ENCODE assay signal across 22 cellular contexts in the genomic region with DNA sequence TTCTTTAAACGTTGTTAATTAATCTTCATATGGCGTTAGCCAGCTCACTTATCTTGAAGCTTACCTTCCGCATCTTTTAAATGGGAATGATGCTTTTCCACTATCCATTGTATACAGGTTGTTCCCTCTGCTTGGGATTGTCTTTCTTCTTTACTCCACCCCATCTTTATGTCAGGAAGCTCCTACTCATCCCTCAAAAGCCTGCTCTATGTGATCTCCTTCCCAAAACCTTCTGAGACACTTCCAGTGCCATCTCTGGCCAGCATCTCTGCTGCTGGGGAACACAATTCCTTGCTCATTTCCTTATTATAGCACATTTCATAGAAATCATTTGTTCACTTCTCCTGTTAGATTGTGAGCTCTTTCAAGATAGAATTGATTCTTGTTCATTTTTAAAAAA. TPM values are rescaled to one million over a fixed set of nuclear protein-coding genes. Genes with fewer than 3 reads are reported as not detected.
DNase-seq lines count a peak whose midpoint lies in the region; ATAC-seq and TF ChIP-seq lines count a peak whose summit lies in the region.
"Had no signal": no experiment of that assay in that cellular context is flagged by ENCODE, and none has a peak within 500 bp of the region (broad histone marks: within the 10 kb centered on the region; RNA-seq: fewer than 3 reads in every experiment).

No MANE protein-coding gene starts in this region.

- peaks cover 46% of the 10 kb centered on the region for H3K36me3 Mint-ChIP-seq in stimulated activated naive CD8-positive, alpha-beta T cell treated with anti-CD3 and anti-CD28 coated beads, Interleukin-15, Interleukin-2, amounts not matched to agents 100 ng/mL and 50 ng/mL, for 24 hours (ENCODE audit: low read depth)
- H3K36me3 Mint-ChIP-seq in WTC11 = no peaks in the 10 kb centered on the region; the same call in 1 of the 2 replicates

- H3K14ac ChIP-seq in mesenchymal stem cell (ENCODE audit: low read length in 2 of 2) = no peak overlapping the region

- H3K4ac ChIP-seq in mesenchymal stem cell (ENCODE audit: low read depth in 1 of 2, low read length in 2 of 2) = no peak overlapping the region

- H3K9ac ChIP-seq in MM.1S (ENCODE audit: low read length) = no peak overlapping the region
- peak overlapping the region; percentile 36 for H3K9ac ChIP-seq in mesenchymal stem cell (ENCODE audit: low read length)
- H3K9ac ChIP-seq: GM23248 had no signal

- WGBS in mesenchymal stem cell = 99% methylated on average over 3 of the region's 3 CpGs

- H3K4me1 ChIP-seq in MM.1S (ENCODE audit: low read length) (peaks cover 70% of the 10 kb centered on the region), mesenchymal stem cell (ENCODE audit: control insufficient read depth, insufficient read depth, low read depth, low read length) (no peaks in the 10 kb centered on the region)

- H3K79me1 ChIP-seq in mesenchymal stem cell (replicated peaks; ENCODE audit: low read length, poor library complexity, severe bottlenecking) = no peaks in the 10 kb centered on the region

- H3K79me2 ChIP-seq in MM.1S (ENCODE audit: low read length) = peaks cover 86% of the 10 kb centered on the region

- no peaks in the 10 kb centered on the region for H3K9me3 Mint-ChIP-seq in stimulated activated naive CD8-positive, alpha-beta T cell treated with anti-CD3 and anti-CD28 coated beads, Interleukin-15, Interleukin-2, amounts not matched to agents 100 ng/mL and 50 ng/mL, for 24 hours
- H3K9me3 Mint-ChIP-seq in WTC11 = 0 out of 2 replicates have a peak, but pooled peaks cover 3% of the 10 kb centered on the region

- no peak overlapping the region for H4K8ac ChIP-seq in mesenchymal stem cell (ENCODE audit: low read length)

- CTCF ChIA-PET in WTC11 (lab: Charles Lee) = interaction anchor here (1.0 to 1.2 kb wide), 2 partner anchors 36 to 70 kb away, joined by 3 to 4 read pairs; no protein-coding TSS in a partner anchor

- H3K27me3 Mint-ChIP-seq in stimulated activated naive CD8-positive, alpha-beta T cell treated with anti-CD3 and anti-CD28 coated beads, Interleukin-15, Interleukin-2, amounts not matched to agents 100 ng/mL and 50 ng/mL, for 24 hours = no peaks in the 10 kb centered on the region
- no peaks in the 10 kb centered on the region for H3K27me3 Mint-ChIP-seq in WTC11 (ENCODE audit: low read depth)

- peak overlapping the region; percentile 38 for H3K4me3 Mint-ChIP-seq in stimulated activated naive CD8-positive, alpha-beta T cell treated with anti-CD3 and anti-CD28 coated beads, Interleukin-15, Interleukin-2, amounts not matched to agents 100 ng/mL and 50 ng/mL, for 24 hours
- H3K4me3 Mint-ChIP-seq in WTC11 = no peak overlapping the region

- POLR2A ChIA-PET in WTC11 (lab: Charles Lee) = no interaction called here

- H3K9me3 ChIP-seq in MM.1S (replicated peaks; ENCODE audit: insufficient read depth, low read length) = no peaks in the 10 kb centered on the region
- no peaks in the 10 kb centered on the region for H3K9me3 ChIP-seq in mesenchymal stem cell (ENCODE audit: control insufficient read depth, low read length)
- H3K9me3 ChIP-seq: esophagus squamous epithelium, gastrocnemius medialis, mucosa of descending colon, tibial artery had no signal

- H2BK5ac ChIP-seq in mesenchymal stem cell (ENCODE audit: low read depth, low read length, poor library complexity, severe bottlenecking) = no peak overlapping the region

- peaks cover 41% of the 10 kb centered on the region for H3F3A ChIP-seq in MM.1S (ENCODE audit: insufficient read depth, low read length)

- H2BK120ac ChIP-seq in mesenchymal stem cell (ENCODE audit: low read depth, low read length) = no peak overlapping the region

- H3K27me3 ChIP-seq in MM.1S (replicated peaks; ENCODE audit: insufficient read depth, low read length) (no peaks in the 10 kb centered on the region), mesenchymal stem cell (ENCODE audit: control insufficient read depth in 1 of 2, insufficient read depth in 1 of 2, low read length in 2 of 2) (no peaks in the 10 kb centered on the region)
- H3K27me3 ChIP-seq: esophagus squamous epithelium, gastrocnemius medialis, tibial artery had no signal

- H3K4me1 Mint-ChIP-seq in stimulated activated naive CD8-positive, alpha-beta T cell treated with anti-CD3 and anti-CD28 coated beads, Interleukin-15, Interleukin-2, amounts not matched to agents 100 ng/mL and 50 ng/mL, for 24 hours (ENCODE audit: low read depth) = peaks cover 91% of the 10 kb centered on the region
- H3K4me1 Mint-ChIP-seq in WTC11 = peaks cover 39% of the 10 kb centered on the region

- no peak overlapping the region for H4K91ac ChIP-seq in mesenchymal stem cell (ENCODE audit: low read length)

- no peak overlapping the region for H3K18ac ChIP-seq in mesenchymal stem cell (ENCODE audit: low read depth in 1 of 2, low read length in 2 of 2)

- H3K4me3 ChIP-seq in MM.1S (ENCODE audit: low read length) (no peak overlapping the region), mesenchymal stem cell (ENCODE audit: insufficient read depth in 1 of 2, low read depth in 1 of 2, low read length in 2 of 2) (no peak overlapping the region)
- H3K4me3 ChIP-seq: esophagus squamous epithelium, gastrocnemius medialis, GM23248, mucosa of descending colon, PC-9, tibial artery had no signal

- peak overlapping the region; percentile 8; the same call in 1 of the 2 replicates for H3K4me2 ChIP-seq in MM.1S (ENCODE audit: low read depth, low read length)
- H3K4me2 ChIP-seq in mesenchymal stem cell (ENCODE audit: low read length, poor library complexity, severe bottlenecking) = no peak overlapping the region
- H3K4me2 ChIP-seq: PC-9 had no signal

- no peak overlapping the region for H2AFZ ChIP-seq in MM.1S (ENCODE audit: low read length)
- no peak overlapping the region for H2AFZ ChIP-seq in mesenchymal stem cell (ENCODE audit: low read depth, low read length)
- H2AFZ ChIP-seq: GM23248, PC-9 had no signal

- TF ChIP-seq CTCF in MM.1S (IDR thresholded peaks at IDR 0.05; ENCODE audit: low read length) (no peak), WTC11 (IDR thresholded peaks at IDR 0.05) (no peak)

- no peaks in the 10 kb centered on the region for H4K20me1 ChIP-seq in MM.1S (ENCODE audit: insufficient read depth, low read length)

- H3K36me3 ChIP-seq in MM.1S (replicated peaks; ENCODE audit: insufficient read depth, low read length) (peaks cover 7% of the 10 kb centered on the region; the same call in 1 of the 2 replicates), mesenchymal stem cell (ENCODE audit: control insufficient read depth in 1 of 2, insufficient read depth in 2 of 2, low read depth in 1 of 2, low read length in 2 of 2) (peaks cover 0 to 2% of the 10 kb centered on the region in 2 experiments)
- H3K36me3 ChIP-seq: esophagus squamous epithelium, gastrocnemius medialis, tibial artery had no signal

- no peak overlapping the region for H3K27ac ChIP-seq in MM.1S (ENCODE audit: low read length)
- H3K27ac ChIP-seq in mesenchymal stem cell (ENCODE audit: low read length, poor library complexity, severe bottlenecking) = no peak overlapping the region
- H3K27ac ChIP-seq: esophagus squamous epithelium, gastrocnemius medialis, GM23248, PC-9, tibial artery, VCaP had no signal

- H2BK12ac ChIP-seq in mesenchymal stem cell (ENCODE audit: low read length in 2 of 2) = no peak overlapping the region

- TF ChIP-seq POLR2A in GM18505 (IDR thresholded peaks at IDR 0.05; ENCODE audit: borderline replicate concordance, extremely low read depth, insufficient read depth, insufficient read length) = no peak

- no peak for ATAC-seq in stimulated activated naive CD8-positive, alpha-beta T cell treated with anti-CD3 and anti-CD28 coated beads, Interleukin-15, Interleukin-2, amounts not matched to agents 100 U/mL and 50 U/mL, for 24 hours
- no peak for ATAC-seq in HG03039 (IDR thresholded peaks at IDR 0.05; ENCODE audit: unreplicated experiment)
- ATAC-seq in WTC11 = no peak
- no peak for ATAC-seq in GM18505 (IDR thresholded peaks at IDR 0.05; ENCODE audit: unreplicated experiment)
- ATAC-seq: gastrocnemius medialis, mucosa of descending colon had no signal

- H3K23ac ChIP-seq in mesenchymal stem cell (ENCODE audit: low read length in 2 of 2) = no peak overlapping the region

- no peak overlapping the region for H2AK5ac ChIP-seq in mesenchymal stem cell (ENCODE audit: low read length, severe bottlenecking)

- no peak overlapping the region for H2BK15ac ChIP-seq in mesenchymal stem cell (ENCODE audit: low read depth, poor library complexity, severe bottlenecking)

- DNase-seq in stimulated activated naive CD8-positive, alpha-beta T cell treated with anti-CD3 and anti-CD28 coated beads, Interleukin-15, Interleukin-2, amounts not matched to agents 100 U/mL and 50 U/mL, for 24 hours = no peak
- DNase-seq in MM.1S (no peak), mesenchymal stem cell (no peak), WTC11 (ENCODE audit: low spot score) (no peak)
- DNase-seq: activated CD8-positive, alpha-beta memory T cell treated with anti-CD3 and anti-CD28 coated beads for 24 hours; esophagus squamous epithelium; gastrocnemius medialis; GM23248; hypothalamus; mucosa of descending colon; NCI-H146; NCI-H510A; occipital lobe; PC-9; SHP77 treated with DMSO at 0.1 percent for 48 hours; small intestine; stimulated activated naive CD4-positive, alpha-beta T cell treated with Interleukin-2 at 50 U/mL for 16 hours; tibial artery had no signal

- no peaks in the 10 kb centered on the region for H3K9me2 ChIP-seq in MM.1S (replicated peaks; ENCODE audit: insufficient read depth, low read length)

- peak overlapping the region; percentile 33 for H3K27ac Mint-ChIP-seq in stimulated activated naive CD8-positive, alpha-beta T cell treated with anti-CD3 and anti-CD28 coated beads, Interleukin-15, Interleukin-2, amounts not matched to agents 100 ng/mL and 50 ng/mL, for 24 hours
- H3K27ac Mint-ChIP-seq in WTC11 = no peak overlapping the region

TF ChIP-seq in WTC11, 78 proteins besides CTCF, POLR2A, EP300 and RAD21:
- TF ChIP-seq CBFB (CRISPR knock-in tag; IDR thresholded peaks at IDR 0.05; ENCODE audit: low read depth) (no peak), TEAD1 (CRISPR knock-in tag; IDR thresholded peaks at IDR 0.05) (no peak)
- TF ChIP-seq, protein P1, sequence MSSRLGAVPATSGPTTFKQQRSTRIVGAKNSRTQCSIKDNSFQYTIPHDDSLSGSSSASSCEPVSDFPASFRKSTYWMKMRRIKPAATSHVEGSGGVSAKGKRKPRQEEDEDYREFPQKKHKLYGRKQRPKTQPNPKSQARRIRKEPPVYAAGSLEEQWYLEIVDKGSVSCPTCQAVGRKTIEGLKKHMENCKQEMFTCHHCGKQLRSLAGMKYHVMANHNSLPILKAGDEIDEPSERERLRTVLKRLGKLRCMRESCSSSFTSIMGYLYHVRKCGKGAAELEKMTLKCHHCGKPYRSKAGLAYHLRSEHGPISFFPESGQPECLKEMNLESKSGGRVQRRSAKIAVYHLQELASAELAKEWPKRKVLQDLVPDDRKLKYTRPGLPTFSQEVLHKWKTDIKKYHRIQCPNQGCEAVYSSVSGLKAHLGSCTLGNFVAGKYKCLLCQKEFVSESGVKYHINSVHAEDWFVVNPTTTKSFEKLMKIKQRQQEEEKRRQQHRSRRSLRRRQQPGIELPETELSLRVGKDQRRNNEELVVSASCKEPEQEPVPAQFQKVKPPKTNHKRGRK (CRISPR knock-in tag; IDR thresholded peaks at IDR 0.05; ENCODE audit: borderline replicate concordance) = no peak

RNA-seq across cellular contexts. Expression of a gene that starts 4.3 kb away (rescaled TPM):
- 3.9 TPM for polyA plus RNA-seq in mesenchymal stem cell (2013, experiment 1 of 2)
- polyA plus RNA-seq in mesenchymal stem cell (2013, experiment 2 of 2) = 4.1 TPM
- 13.9 to 16.8 TPM (median 16.4 TPM) in 3 replicates for total RNA-seq in WTC11 (2021)
